ENCODE assay signal across 8 cellular contexts in the genomic region with DNA sequence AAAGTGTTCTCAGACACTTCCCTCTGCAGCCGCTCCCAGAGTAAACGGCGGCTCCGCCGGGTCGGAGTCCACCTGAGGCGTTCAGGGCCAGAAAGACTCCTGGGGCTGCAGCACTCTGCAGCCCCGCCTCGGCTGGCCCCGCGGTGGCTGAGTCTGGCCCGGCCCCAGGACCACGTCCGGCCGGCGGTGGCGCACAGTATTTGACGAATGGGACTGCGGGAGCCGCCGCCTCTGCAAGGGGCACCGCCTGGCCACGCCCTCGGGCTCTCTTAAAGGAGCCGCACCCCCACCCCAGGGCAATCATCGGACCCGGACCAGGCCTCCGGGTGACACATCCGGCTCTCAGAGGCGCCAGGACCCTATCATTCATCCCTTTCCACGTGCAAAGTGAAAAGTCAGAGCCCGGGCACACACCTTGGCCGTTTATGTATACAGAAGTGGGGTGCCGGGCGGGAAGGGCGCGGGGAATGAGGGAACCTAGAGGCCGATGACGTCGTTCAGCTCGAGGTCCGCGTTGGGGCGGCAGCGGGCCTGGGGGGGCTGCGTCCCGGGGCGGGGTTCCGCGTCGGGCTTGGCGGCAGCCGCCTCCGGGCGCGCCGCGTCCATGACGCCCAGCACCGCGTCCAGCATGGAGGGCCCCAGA. TPM values are rescaled to one million over a fixed set of nuclear protein-coding genes. Genes with fewer than 3 reads are reported as not detected.
DNase-seq lines count a peak whose midpoint lies in the region; ATAC-seq, FAIRE-seq and TF ChIP-seq lines count a peak whose summit lies in the region.

No MANE protein-coding gene starts in this region.

- peak overlapping the region; percentile 95 to 99 (median 97) for H3K27ac Mint-ChIP-seq in nephron

- peak; percentile 81 for DNase-seq in DMS153 (lab: John Stamatoyannopoulos, UW)
- DNase-seq in HT-29 (ENCODE audit: low spot score): peak; percentile 97
- DNase-seq in RCC 7860 (ENCODE audit: low spot score): peak; percentile 70
- peak; percentile 58 for DNase-seq in activated effector memory CD4-positive, alpha-beta T cell treated with Interleukin-2 at 50 U/mL for 16 hours
- DNase-seq in fibroblast of the conjunctiva (ENCODE audit: low read depth): peak; percentile 70
- DNase-seq in stomach: peak; percentile 95

- peaks cover 18 to 26% (median 25%) of the 10 kb centered on the region in 4 donors for H3K36me3 ChIP-seq in stomach

- TF ChIP-seq CTCF in nephron (IDR thresholded peaks at IDR 0.05; ENCODE audit: unreplicated experiment in 3 of 3) (no peak), stomach (IDR thresholded peaks at IDR 0.05) (no peak)

- peaks cover 0 to 8% (median 0%) of the 10 kb centered on the region in 3 donors for H3K27me3 ChIP-seq in stomach

- no peaks in the 10 kb centered on the region for H3K9me3 Mint-ChIP-seq in nephron

- peaks cover 10% of the 10 kb centered on the region for H3K27me3 Mint-ChIP-seq in nephron (ENCODE audit: low read depth)

- no peak for TF ChIP-seq POLR2A in stomach (IDR thresholded peaks at IDR 0.05)

- FAIRE-seq in RCC 7860 (lab: Jason Lieb, UNC): peak; percentile 25

- peaks cover 31% of the 10 kb centered on the region for H3K36me3 Mint-ChIP-seq in nephron (ENCODE audit: low read depth)

- H3K4me1 ChIP-seq in stomach: peaks cover 41 to 77% (median 68%) of the 10 kb centered on the region in 4 donors

- H3K9me3 ChIP-seq in stomach: no peaks in the 10 kb centered on the region

- H3K27ac ChIP-seq in stomach: peak overlapping the region; percentile 98 to 99 (median 99)

- intact Hi-C loops in stomach (cut with DNase I; ENCODE audit: low total_unique reads): no loop called here

- ATAC-seq in GM21367 (IDR thresholded peaks at IDR 0.05; ENCODE audit: unreplicated experiment): peak; percentile 35

- H3K4me1 Mint-ChIP-seq in nephron: peaks cover 27% of the 10 kb centered on the region

- H3K4me3 ChIP-seq in stomach: peak overlapping the region; percentile 46 to 70 (median 66)

- 3 to 8% (median 6%) methylated on average over 14 to 61 of the region's 61 CpGs for WGBS in stomach, 5 donors

- peak overlapping the region; percentile 88 for H3K4me3 Mint-ChIP-seq in nephron

- no peak for TF ChIP-seq EP300 in stomach (IDR thresholded peaks at IDR 0.05)

RNA-seq across cellular contexts. Expression of a gene that starts 1.2 kb away (rescaled TPM):
- total RNA-seq in HT-29 (2014; rRNA removed; shearing (Covaris generic)): 40.2 and 46.4 TPM in 2 replicates
- total RNA-seq in stomach: 10 to 100 TPM in 2 of 5 donors, 1 to 10 TPM in 3; 1.3 to 14.5 (median 3.5) TPM
- 1 to 10 TPM; 6.9 to 7.8 (median 7.3) TPM for polyA plus RNA-seq in stomach

RNA-seq across cellular contexts. Expression of a gene that starts 8.4 kb away (rescaled TPM):
- total RNA-seq in HT-29 (2014; rRNA removed; shearing (Covaris generic)): 59.0 and 72.4 TPM in 2 replicates
- 100 to 1,000 TPM in 1 of 5 donors, 10 to 100 TPM in 2, under 1 TPM in 1, not detected in 1; 0.89 to 699 (median 32.8) TPM for total RNA-seq in stomach
- polyA plus RNA-seq in stomach: 10 to 100 TPM; 24.8 to 48.6 (median 28.3) TPM

RNA-seq across cellular contexts. Expression of a gene that starts 15.7 kb away (rescaled TPM):
- 153 TPM in 2 replicates for total RNA-seq in HT-29 (2014; rRNA removed; shearing (Covaris generic))
- total RNA-seq in stomach: 100 to 1,000 TPM in 4 of 5 donors, 10 to 100 TPM in 1; 61.3 to 464 (median 222) TPM
- polyA plus RNA-seq in stomach: 10 to 100 TPM; 37.4 to 99.0 (median 89.0) TPM

RNA-seq across cellular contexts. Expression of a gene that starts 37.9 kb away (rescaled TPM):
- not detected in 2 replicates for total RNA-seq in HT-29 (2014; rRNA removed; shearing (Covaris generic))
- not detected for total RNA-seq in stomach
- under 1 TPM in 1 of 3 donors, not detected in 2; 0.30 TPM for polyA plus RNA-seq in stomach

RNA-seq across cellular contexts. Expression of a gene that starts 49.5 kb away (rescaled TPM):
- not detected in 2 replicates for total RNA-seq in HT-29 (2014; rRNA removed; shearing (Covaris generic))
- 10 to 100 TPM in 1 of 5 donors, 1 to 10 TPM in 2, not detected in 2; 2.3 to 12.9 (median 7.0) TPM for total RNA-seq in stomach
- 1 to 10 TPM in 1 of 3 donors, under 1 TPM in 1, not detected in 1; 0.12 to 1.4 TPM for polyA plus RNA-seq in stomach

Comparison
In these comparisons a context has a peak if more than half of its experiments do, and no peak if none do; other contexts are left out.
1. Peak in every context shown above with its lines: DNase-seq, ATAC-seq, H3K4me3 ChIP-seq and H3K27ac ChIP-seq.